ENCODE assay signal across 21 cellular contexts in the genomic region with DNA sequence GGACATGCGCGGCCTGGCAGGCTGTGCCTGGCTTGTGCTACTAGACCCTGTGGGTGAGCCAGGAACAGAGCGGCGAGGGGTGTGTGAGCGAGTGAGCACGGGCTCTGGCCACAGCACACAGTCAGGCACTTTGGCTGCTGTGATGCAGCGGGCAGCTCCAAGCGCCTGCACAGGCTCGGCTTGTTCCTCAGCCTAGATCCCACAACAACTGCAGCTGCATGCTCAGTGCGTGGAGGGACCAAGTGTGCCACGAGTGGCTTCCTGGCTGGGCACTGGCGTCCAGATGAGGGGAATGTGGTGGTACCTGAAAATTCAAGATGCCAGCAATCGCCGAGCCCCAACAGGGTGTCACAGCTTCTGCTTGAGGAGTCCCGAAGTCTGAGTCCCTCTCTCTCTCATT.
"Had no signal": no experiment of that assay in that cellular context is flagged by ENCODE, and none has a peak within 500 bp of the region (broad histone marks: within the 10 kb centered on the region; RNA-seq: fewer than 3 reads in every experiment).

No MANE protein-coding gene starts in this region.

- H3K36me3 ChIP-seq: esophagus muscularis mucosa, gastrocnemius medialis, thyroid gland, uterus had no signal

- H3K27ac ChIP-seq: dorsolateral prefrontal cortex, epithelial cell of prostate, esophagus muscularis mucosa, gastrocnemius medialis, thyroid gland, uterus had no signal

- H3K27me3 Mint-ChIP-seq: naive thymus-derived CD8-positive, alpha-beta T cell; stimulated activated naive B cell treated with anti-CD40 and anti-IgM and Interleukin-4, amounts not matched to agents 10 μg/mL and 1 μg/mL and 100 μg/mL, for 72 hours; type B pancreatic cell had no signal

- H3K4me3 Mint-ChIP-seq: naive thymus-derived CD8-positive, alpha-beta T cell; stimulated activated naive B cell treated with anti-CD40 and anti-IgM and Interleukin-4, amounts not matched to agents 10 μg/mL and 1 μg/mL and 100 μg/mL, for 72 hours; type B pancreatic cell had no signal

- H3K27ac Mint-ChIP-seq: naive thymus-derived CD8-positive, alpha-beta T cell; stimulated activated naive B cell treated with anti-CD40 and anti-IgM and Interleukin-4, amounts not matched to agents 10 μg/mL and 1 μg/mL and 100 μg/mL, for 72 hours; type B pancreatic cell had no signal

- DNase-seq: central memory CD4-positive, alpha-beta T cell; cortex of kidney; dorsolateral prefrontal cortex; effector CD8-positive, alpha-beta T cell; gastrocnemius medialis; glutamatergic neuron; islet precursor cell; left cardiac atrium; mammary epithelial cell; mucosa of descending colon; naive thymus-derived CD8-positive, alpha-beta T cell; stimulated activated CD4-positive, alpha-beta T cell treated with anti-CD3 and anti-CD28 coated beads, Interleukin-4, amount 100 ng/mL, for 1 hour; stimulated activated CD8-positive, alpha-beta memory T cell treated with anti-CD3 and anti-CD28 coated beads, Interleukin-4, amount 100 ng/mL, for 48 hours; stimulated activated naive B cell treated with anti-CD40 and anti-IgM and Interleukin-4, amounts not matched to agents 10 μg/mL and 1 μg/mL and 100 μg/mL, for 72 hours; thyroid gland; uterus had no signal

- H3K4me1 Mint-ChIP-seq: naive thymus-derived CD8-positive, alpha-beta T cell; stimulated activated naive B cell treated with anti-CD40 and anti-IgM and Interleukin-4, amounts not matched to agents 10 μg/mL and 1 μg/mL and 100 μg/mL, for 72 hours had no signal

- H3K27me3 ChIP-seq: dorsolateral prefrontal cortex, esophagus muscularis mucosa, gastrocnemius medialis, thyroid gland, uterus had no signal

- H3K4me1 ChIP-seq: esophagus muscularis mucosa, gastrocnemius medialis, thyroid gland, uterus had no signal

- ATAC-seq: gastrocnemius medialis; left cardiac atrium; mucosa of descending colon; naive thymus-derived CD8-positive, alpha-beta T cell; right cardiac atrium; stimulated activated naive B cell treated with anti-CD40 and anti-IgM and Interleukin-4, amounts not matched to agents 10 μg/mL and 1 μg/mL and 100 μg/mL, for 72 hours had no signal

- H3K9me3 ChIP-seq: gastrocnemius medialis, mucosa of descending colon, thyroid gland, uterus had no signal

- H3K36me3 Mint-ChIP-seq: naive thymus-derived CD8-positive, alpha-beta T cell; stimulated activated naive B cell treated with anti-CD40 and anti-IgM and Interleukin-4, amounts not matched to agents 10 μg/mL and 1 μg/mL and 100 μg/mL, for 72 hours; type B pancreatic cell had no signal

- H3K4me3 ChIP-seq: dorsolateral prefrontal cortex, esophagus muscularis mucosa, gastrocnemius medialis, mucosa of descending colon, smooth muscle cell, thyroid gland, uterus had no signal

- H3K4me2 ChIP-seq: smooth muscle cell had no signal
